7 cellular contexts compared by ENCODE assay signal in genomic region chr2:1538663-1539062, GRCh38.
DNase-seq lines count a peak whose midpoint lies in the region; ATAC-seq, FAIRE-seq and TF ChIP-seq lines count a peak whose summit lies in the region.

No MANE protein-coding gene starts in this region.

- peak; percentile 96 for ATAC-seq in WTC11

- no peak for TF ChIP-seq POLR2A in adrenal gland (IDR thresholded peaks at IDR 0.05)
- TF ChIP-seq POLR2A in GM12892 (IDR thresholded peaks at IDR 0.05; ENCODE audit: low read depth, low read length) = no peak

- no CpG with 5 or more reads among the region's 10 CpGs for WGBS in mesendoderm (ENCODE audit: extremely low coverage, insufficient coverage, low lambda C conversion rate)
- 55 to 59% (median 55%) methylated on average over 9 to 10 of the region's 10 CpGs for WGBS in adrenal gland, 4 donors

- no peaks in the 10 kb centered on the region for H3K79me2 ChIP-seq in mesendoderm (ENCODE audit: control insufficient read depth, insufficient read depth, low read length)

- H3K36me3 Mint-ChIP-seq in WTC11 = no peaks in the 10 kb centered on the region

- no peak for FAIRE-seq in GM12892 (lab: Jason Lieb, UNC)

- H3K36me3 ChIP-seq in mesendoderm (ENCODE audit: control insufficient read depth, insufficient read depth, low read length) = no peaks in the 10 kb centered on the region
- H3K36me3 ChIP-seq in adrenal gland (replicated peaks in 1 of 2) = no peaks in the 10 kb centered on the region

- no peak overlapping the region for H2BK15ac ChIP-seq in mesendoderm (replicated peaks; ENCODE audit: low read depth)

- H3K4me3 Mint-ChIP-seq in WTC11 = no peak overlapping the region

- DNase-seq in DMS153 treated with DMSO at 0.1 percent for 48 hours (lab: John Stamatoyannopoulos, UW; ENCODE audit: unreplicated experiment) = peak; percentile 20
- peak; percentile 94 for DNase-seq in Jurkat, Clone E6-1 (ENCODE audit: low read depth, low spot score)
- peak; percentile 58 for DNase-seq in WTC11 (ENCODE audit: low spot score)
- DNase-seq in mesendoderm = peak; percentile 91
- DNase-seq in adrenal gland = no peak
- no peak for DNase-seq in GM12892 (ENCODE audit: insufficient read length)
- no peak for DNase-seq in DMS53 treated with DMSO at 0.1 percent for 48 hours (lab: John Stamatoyannopoulos, UW; ENCODE audit: unreplicated experiment)

- no peak overlapping the region for H3K4me2 ChIP-seq in mesendoderm (ENCODE audit: low read length)

- H2AK5ac ChIP-seq in mesendoderm (ENCODE audit: low read length) = no peak overlapping the region

- H3K9ac ChIP-seq in mesendoderm (ENCODE audit: low read length) = no peak overlapping the region

- no peak overlapping the region for H3K56ac ChIP-seq in mesendoderm (ENCODE audit: low read length)

- POLR2A ChIA-PET in WTC11 (lab: Charles Lee) = no interaction called here

- H3K23ac ChIP-seq in mesendoderm (ENCODE audit: low read length) = no peak overlapping the region

- no peak overlapping the region for H3K4ac ChIP-seq in mesendoderm (ENCODE audit: low read depth, low read length)

- no peak overlapping the region for H2BK5ac ChIP-seq in mesendoderm (ENCODE audit: low read length)

- H3K79me1 ChIP-seq in mesendoderm (ENCODE audit: low read length) = no peaks in the 10 kb centered on the region

- no peaks in the 10 kb centered on the region for H3K9me3 ChIP-seq in adrenal gland (replicated peaks in 1 of 3)

- no peaks in the 10 kb centered on the region for H3K9me3 Mint-ChIP-seq in WTC11

- no peak overlapping the region for H4K8ac ChIP-seq in mesendoderm (ENCODE audit: low read depth, low read length)

- CTCF ChIA-PET in WTC11 (lab: Charles Lee) = no interaction called here

- H4K5ac ChIP-seq in mesendoderm (ENCODE audit: low read length) = no peak overlapping the region

- H3K27me3 Mint-ChIP-seq in WTC11 (ENCODE audit: low read depth) = no peaks in the 10 kb centered on the region

- H3K27ac Mint-ChIP-seq in WTC11 = no peak overlapping the region

- H3K27ac ChIP-seq in mesendoderm (ENCODE audit: low read depth, low read length) (no peak overlapping the region), adrenal gland (no peak overlapping the region)

- H3K4me3 ChIP-seq in Jurkat, Clone E6-1 (ENCODE audit: low read length) = no peak overlapping the region
- H3K4me3 ChIP-seq in mesendoderm (ENCODE audit: low read length) = no peak overlapping the region
- H3K4me3 ChIP-seq in adrenal gland = no peak overlapping the region

- no peaks in the 10 kb centered on the region for H3K27me3 ChIP-seq in mesendoderm (ENCODE audit: insufficient read depth, low read length, poor library complexity)
- H3K27me3 ChIP-seq in adrenal gland = no peaks in the 10 kb centered on the region

- no peak overlapping the region for H3K18ac ChIP-seq in mesendoderm (ENCODE audit: low read length)

- intact Hi-C loops in adrenal gland (cut with DNase I) = no loop called here

- H3K4me1 ChIP-seq in mesendoderm (ENCODE audit: control insufficient read depth, low read depth, low read length) (no peaks in the 10 kb centered on the region), adrenal gland (replicated peaks in 1 of 2) (no peaks in the 10 kb centered on the region)

- TF ChIP-seq CTCF in WTC11 (IDR thresholded peaks at IDR 0.05) = no peak; the same call in 1 of the 2 replicates
- peak in 1 of 6 experiments; percentile 8 for TF ChIP-seq CTCF in adrenal gland (IDR thresholded peaks at IDR 0.05)

- H3K4me1 Mint-ChIP-seq in WTC11 = no peaks in the 10 kb centered on the region

- no peak overlapping the region for H2BK120ac ChIP-seq in mesendoderm (ENCODE audit: low read depth, low read length)

TF ChIP-seq in WTC11, 78 proteins besides CTCF, POLR2A, EP300 and RAD21 (continues in another document):
- TF ChIP-seq ATF6 (CRISPR knock-in tag; IDR thresholded peaks at IDR 0.05) = no peak
- no peak for TF ChIP-seq ZBTB43 (CRISPR knock-in tag; IDR thresholded peaks at IDR 0.05)
- TF ChIP-seq MAX (CRISPR knock-in tag; IDR thresholded peaks at IDR 0.05) = no peak
- no peak for TF ChIP-seq ZNF219 (CRISPR knock-in tag; IDR thresholded peaks at IDR 0.05; ENCODE audit: borderline replicate concordance)
- TF ChIP-seq ZNF232 (CRISPR knock-in tag; IDR thresholded peaks at IDR 0.05) = no peak
- no peak for TF ChIP-seq E2F1 (CRISPR knock-in tag; IDR thresholded peaks at IDR 0.05)
- TF ChIP-seq MYBL2 (CRISPR knock-in tag; IDR thresholded peaks at IDR 0.05) = no peak
- TF ChIP-seq PREB (CRISPR knock-in tag; IDR thresholded peaks at IDR 0.05; ENCODE audit: borderline replicate concordance) = no peak
- TF ChIP-seq ZNF425 (CRISPR knock-in tag; conservative IDR thresholded peaks at IDR 0.05) = no peak
- TF ChIP-seq RELA (CRISPR knock-in tag; IDR thresholded peaks at IDR 0.05; ENCODE audit: borderline replicate concordance) = no peak

Comparison
In these comparisons a context has a peak if more than half of its experiments do, and no peak if none do; other contexts are left out.
1. DNase-seq: peak in DMS153 treated with DMSO at 0.1 percent for 48 hours (single experiment), Jurkat, Clone E6-1 (single experiment), WTC11 (single experiment) and mesendoderm (single experiment); none in adrenal gland (0 of 7), GM12892 (single experiment) and DMS53 treated with DMSO at 0.1 percent for 48 hours (single experiment).